ENCODE assay signal across 11 cellular contexts in the genomic region with DNA sequence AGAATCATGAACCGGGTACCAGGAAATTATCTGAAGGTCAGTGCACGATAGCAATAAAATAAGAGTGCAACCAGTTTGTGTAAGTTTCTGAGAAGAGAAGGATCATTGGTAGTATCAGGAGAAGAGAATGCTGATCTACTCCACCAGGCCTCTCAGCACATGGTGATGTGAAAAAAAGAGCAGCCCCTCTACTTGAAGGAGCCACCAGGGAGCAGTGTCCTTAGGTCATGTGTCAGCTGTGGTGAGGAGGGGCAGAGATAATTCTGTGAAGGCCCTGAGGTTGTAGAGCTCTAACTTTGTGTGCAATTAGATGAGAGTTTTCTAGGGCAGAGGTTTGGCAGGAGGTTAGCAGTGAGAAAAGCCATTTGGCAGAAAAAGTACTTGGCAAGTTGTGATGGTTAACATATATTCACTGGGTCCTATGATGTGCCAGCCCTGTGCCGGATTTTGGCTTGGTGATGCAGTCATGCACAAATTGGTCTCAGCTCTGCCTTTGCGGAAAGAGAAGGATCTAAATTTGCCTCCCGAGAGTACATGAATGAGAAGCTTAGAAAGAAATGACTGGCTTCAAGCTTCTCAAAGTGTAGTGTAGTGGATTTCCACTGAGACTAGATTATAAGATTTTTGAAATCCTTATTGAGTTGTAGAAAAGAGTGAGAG. TPM values are rescaled to one million over a fixed set of nuclear protein-coding genes. Genes with fewer than 3 reads are reported as not detected.
DNase-seq lines count a peak whose midpoint lies in the region; ATAC-seq and TF ChIP-seq lines count a peak whose summit lies in the region.
"Had no signal": no experiment of that assay in that cellular context is flagged by ENCODE, and none has a peak within 500 bp of the region (broad histone marks: within the 10 kb centered on the region; RNA-seq: fewer than 3 reads in every experiment).

No MANE protein-coding gene starts in this region.

- no peak overlapping the region for H2AFZ ChIP-seq in hepatocyte

- H3K4me2 ChIP-seq in hepatocyte = no peak overlapping the region

- no peaks in the 10 kb centered on the region for H3K9me3 ChIP-seq in hepatocyte (ENCODE audit: low read depth)
- H3K9me3 ChIP-seq: thyroid gland had no signal

- H3K27ac ChIP-seq in hepatocyte = no peak overlapping the region
- H3K27ac ChIP-seq: thyroid gland had no signal

- H3K79me2 ChIP-seq in hepatocyte = no peaks in the 10 kb centered on the region

- no peaks in the 10 kb centered on the region for H3K9me2 ChIP-seq in hepatocyte (replicated peaks; ENCODE audit: insufficient read depth)

- 96% methylated on average over 5 of the region's 5 CpGs for WGBS in hepatocyte (ENCODE audit: low lambda C conversion rate, missing lambda C conversion rate)

- no peak for TF ChIP-seq CTCF in hepatocyte (IDR thresholded peaks at IDR 0.05; ENCODE audit: poor library complexity)

- no peaks in the 10 kb centered on the region for H3K36me3 ChIP-seq in hepatocyte (replicated peaks; ENCODE audit: insufficient read depth, low read depth)
- H3K36me3 ChIP-seq: thyroid gland had no signal

- peak; percentile 31 for DNase-seq in germinal center (ENCODE audit: low spot score)
- DNase-seq in activated naive CD4-positive, alpha-beta T cell treated with anti-CD3 and anti-CD28 coated beads, Interleukin-2, amount 50 U/mL, for 16 hours = no peak
- DNase-seq in AML-193 (lab: John Stamatoyannopoulos, UW) = no peak
- no peak for DNase-seq in stimulated activated naive CD4-positive, alpha-beta T cell treated with Interleukin-2 at 50 U/mL for 16 hours (lab: John Stamatoyannopoulos, UW)
- no peak for DNase-seq in hepatocyte (ENCODE audit: low spot score)
- DNase-seq: thyroid gland had no signal

- ATAC-seq in GM18517 (IDR thresholded peaks at IDR 0.05; ENCODE audit: unreplicated experiment) (peak; percentile 94), GM21576 (IDR thresholded peaks at IDR 0.05; ENCODE audit: unreplicated experiment) (peak; percentile 84), HG03439 (IDR thresholded peaks at IDR 0.05; ENCODE audit: unreplicated experiment) (peak; percentile 93)

- no peak overlapping the region for H3K4me3 ChIP-seq in hepatocyte
- H3K4me3 ChIP-seq: thyroid gland had no signal

- H3K27me3 ChIP-seq in hepatocyte = no peaks in the 10 kb centered on the region
- H3K27me3 ChIP-seq: thyroid gland had no signal

- H3K4me1 ChIP-seq in hepatocyte (ENCODE audit: insufficient read depth) = no peaks in the 10 kb centered on the region
- H3K4me1 ChIP-seq: thyroid gland had no signal

- H4K20me1 ChIP-seq in hepatocyte (ENCODE audit: insufficient read depth, poor library complexity, severe bottlenecking) = no peaks in the 10 kb centered on the region

RNA-seq across cellular contexts. Expression of a gene that starts 19.2 kb away (rescaled TPM):
- total RNA-seq in hepatocyte = 15.2 and 16.0 TPM in 2 replicates
- 45.2 and 59.2 TPM in 2 replicates for polyA plus RNA-seq in hepatocyte

RNA-seq across cellular contexts. Expression of a gene that starts 33.1 kb away (rescaled TPM):
- 54.6 and 59.1 TPM in 2 replicates for total RNA-seq in hepatocyte
- polyA plus RNA-seq in hepatocyte = 25.6 and 43.3 TPM in 2 replicates
- total RNA-seq: kidney epithelial cell, skeletal muscle tissue had no signal
